In the genomic region with DNA sequence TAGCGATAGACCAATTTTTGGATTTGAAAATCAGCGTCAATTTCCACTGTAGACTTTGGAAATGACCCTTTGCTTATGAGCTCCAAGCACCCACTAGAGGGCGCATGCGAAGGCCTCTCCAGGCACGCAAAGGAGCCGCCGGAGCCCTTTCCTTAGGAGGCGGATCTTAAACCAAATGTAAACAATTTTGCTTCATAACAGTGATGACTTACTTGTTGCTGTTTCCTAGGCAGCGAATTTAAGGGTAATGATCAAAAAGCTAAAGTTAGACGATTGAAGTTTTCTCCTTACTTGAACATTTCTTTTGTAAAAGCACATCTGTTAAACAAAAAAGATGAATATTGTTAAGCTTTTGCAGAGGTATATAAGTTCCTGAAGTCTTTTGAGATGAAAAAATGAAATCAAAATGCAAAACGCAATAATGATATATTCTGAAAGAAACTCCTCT, we compare ENCODE assay signal across 8 cellular contexts. TPM values are rescaled to one million over a fixed set of nuclear protein-coding genes. Genes with fewer than 3 reads are reported as not detected.
A peak's percentile ranks its signal among the peaks of the same experiment; 100 is the strongest.
DNase-seq lines count a peak whose midpoint lies in the region; TF ChIP-seq lines count a peak whose summit lies in the region.

No MANE protein-coding gene starts in this region.

- no peaks in the 10 kb centered on the region for H3K36me3 ChIP-seq in KMS-11 (ENCODE audit: insufficient read depth)
- no peaks in the 10 kb centered on the region for H3K36me3 ChIP-seq in SK-N-MC (ENCODE audit: insufficient read depth, low read length)
- H3K36me3 ChIP-seq in osteoblast (ENCODE audit: insufficient read depth, low read length): no peaks in the 10 kb centered on the region
- H3K36me3 ChIP-seq in thyroid gland: no peaks in the 10 kb centered on the region

- intact Hi-C loops in thyroid gland (cut with DNase I): loop anchor here (10.0 kb wide), 2 partner anchors 127 to 663 kb away; a partner anchor contains a TSS

- no peak overlapping the region for H3K27ac ChIP-seq in KMS-11
- no peak overlapping the region for H3K27ac ChIP-seq in SK-N-MC
- no peak overlapping the region for H3K27ac ChIP-seq in osteoblast (ENCODE audit: low read depth, low read length)
- no peak overlapping the region for H3K27ac ChIP-seq in thyroid gland

- no peaks in the 10 kb centered on the region for H3K27me3 ChIP-seq in KMS-11 (ENCODE audit: insufficient read depth, low read depth)
- H3K27me3 ChIP-seq in osteoblast (ENCODE audit: insufficient read depth, low read length): peaks cover 8% of the 10 kb centered on the region
- no peaks in the 10 kb centered on the region for H3K27me3 ChIP-seq in thyroid gland

- DNase-seq in GDM1 (lab: John Stamatoyannopoulos, UW) (peak; percentile 30), SK-N-MC (ENCODE audit: low read depth, low spot score) (peak; percentile 53), activated gamma-delta T cell treated with Interleukin-2 at 50 U/mL for 16 hours (peak; percentile 66), foreskin melanocyte (peak; percentile 64), osteoblast (ENCODE audit: insufficient read length, low spot score, missing footprints) (peak; percentile 94), thyroid gland (peak; percentile 64 to 75), DMS153 (lab: John Stamatoyannopoulos, UW) (no peak)

- TF ChIP-seq POLR2A in thyroid gland (IDR thresholded peaks at IDR 0.05): no peak

- 18 to 21% methylated on average over 11 of the region's 11 CpGs for WGBS in thyroid gland, 2 donors

- peak; percentile 93 for TF ChIP-seq CTCF in KMS-11 (conservative IDR thresholded peaks at IDR 0.05; ENCODE audit: low read depth, low read length)
- peak; percentile 99 for TF ChIP-seq CTCF in osteoblast (IDR thresholded peaks at IDR 0.05; ENCODE audit: extremely low read depth, low read depth, low read length)
- TF ChIP-seq CTCF in thyroid gland (IDR thresholded peaks at IDR 0.05): peak; percentile 61 to 86 (median 66)

- H3K9me3 ChIP-seq in SK-N-MC (ENCODE audit: low read depth, low read length): no peaks in the 10 kb centered on the region
- no peaks in the 10 kb centered on the region for H3K9me3 ChIP-seq in osteoblast (ENCODE audit: low read depth, low read length)
- no peaks in the 10 kb centered on the region for H3K9me3 ChIP-seq in thyroid gland

- H3K9ac ChIP-seq in KMS-11: no peak overlapping the region
- no peak overlapping the region for H3K9ac ChIP-seq in SK-N-MC (ENCODE audit: insufficient read length)

- peak overlapping the region; percentile 6; the same call in 1 of the 2 replicates for H2AFZ ChIP-seq in KMS-11 (ENCODE audit: low read depth)
- H2AFZ ChIP-seq in osteoblast (ENCODE audit: low read length): no peak overlapping the region

- H3K4me2 ChIP-seq in KMS-11 (peak overlapping the region; percentile 67), osteoblast (ENCODE audit: insufficient read depth, low read length) (peak overlapping the region; percentile 71)

- H4K20me1 ChIP-seq in KMS-11 (ENCODE audit: insufficient read depth) (no peaks in the 10 kb centered on the region), osteoblast (ENCODE audit: insufficient read depth, low read length) (no peaks in the 10 kb centered on the region)

- H3K4me3 ChIP-seq in KMS-11 (IDR thresholded peaks at IDR 0.05; ENCODE audit: insufficient read depth, low read depth, low read length) (no peak overlapping the region), SK-N-MC (no peak overlapping the region), osteoblast (ENCODE audit: insufficient read depth, low read length) (peak overlapping the region; percentile 24), thyroid gland (replicated peaks in 1 of 3) (no peak overlapping the region)

- peaks cover 12% of the 10 kb centered on the region for H3K4me1 ChIP-seq in KMS-11 (ENCODE audit: low read depth, poor library complexity, severe bottlenecking)
- H3K4me1 ChIP-seq in osteoblast (ENCODE audit: insufficient read depth, low read length): no peaks in the 10 kb centered on the region
- H3K4me1 ChIP-seq in thyroid gland: peaks cover 0 to 4% of the 10 kb centered on the region in 2 donors

- H3K79me2 ChIP-seq in KMS-11 (ENCODE audit: insufficient read depth, low read depth): no peaks in the 10 kb centered on the region
- H3K79me2 ChIP-seq in osteoblast (ENCODE audit: insufficient read depth, low read length): no peaks in the 10 kb centered on the region

RNA-seq across cellular contexts. Expression of a gene that starts 29.2 kb away (rescaled TPM):
- 19.5 and 22.4 TPM in 2 replicates for total RNA-seq in osteoblast
- 10 to 100 TPM; 25.6 to 37.1 (median 30.8) TPM for total RNA-seq in thyroid gland
